ENCODE assay signal across 1 cellular context in genomic region chr7:101108330-101108857, GRCh38.
TF ChIP-seq lines count a peak whose summit lies in the region.

No MANE protein-coding gene starts in this region.

TF ChIP-seq in HepG2, 621 proteins besides CTCF, POLR2A, EP300 and RAD21 (continued from another document and continues in another):
- TF ChIP-seq CEBPZ (IDR thresholded peaks at IDR 0.05; ENCODE audit: low read length) (no peak), ELF4 (CRISPR knock-in tag; IDR thresholded peaks at IDR 0.05; ENCODE audit: borderline replicate concordance) (no peak), FOXA3 (CRISPR knock-in tag; IDR thresholded peaks at IDR 0.05) (no peak), FUBP1 (CRISPR knock-in tag; IDR thresholded peaks at IDR 0.05; ENCODE audit: borderline replicate concordance) (no peak), SIX4 (CRISPR knock-in tag; IDR thresholded peaks at IDR 0.05) (no peak), ZNF672 (CRISPR knock-in tag; IDR thresholded peaks at IDR 0.05) (no peak), HOXD1 (CRISPR knock-in tag; IDR thresholded peaks at IDR 0.05) (no peak), RBM39 (IDR thresholded peaks at IDR 0.05; ENCODE audit: low read depth, low read length, poor library complexity, severe bottlenecking) (no peak), ATF7-NPFF (CRISPR knock-in tag; IDR thresholded peaks at IDR 0.05; ENCODE audit: low read depth) (no peak), PBX2 (CRISPR knock-in tag; IDR thresholded peaks at IDR 0.05) (no peak), ZNF777 (CRISPR knock-in tag; IDR thresholded peaks at IDR 0.05) (no peak), ZNF605 (CRISPR knock-in tag; IDR thresholded peaks at IDR 0.05) (0 out of 2 replicates have a peak, but pooled peaks have one; percentile 56), MLX (CRISPR knock-in tag; IDR thresholded peaks at IDR 0.05) (no peak), ZNF382 (CRISPR knock-in tag; IDR thresholded peaks at IDR 0.05; ENCODE audit: borderline replicate concordance) (no peak), POLR2AphosphoS5 (IDR thresholded peaks at IDR 0.05; ENCODE audit: low read depth, low read length) (no peak), RFXAP (CRISPR knock-in tag; IDR thresholded peaks at IDR 0.05; ENCODE audit: borderline replicate concordance) (no peak), MZF1 (CRISPR knock-in tag; IDR thresholded peaks at IDR 0.05; ENCODE audit: borderline replicate concordance) (no peak), ZFP37 (CRISPR knock-in tag; IDR thresholded peaks at IDR 0.05; ENCODE audit: borderline replicate concordance) (0 out of 2 replicates have a peak, but pooled peaks have one; percentile 10), MXD3 (CRISPR knock-in tag; IDR thresholded peaks at IDR 0.05) (no peak), ZNF547 (CRISPR knock-in tag; IDR thresholded peaks at IDR 0.05) (no peak), ZNF251 (CRISPR knock-in tag; IDR thresholded peaks at IDR 0.05) (no peak), ZNF441 (CRISPR knock-in tag; IDR thresholded peaks at IDR 0.05; ENCODE audit: borderline replicate concordance) (peak; percentile 57; the same call in 1 of the 2 replicates), NFKB2 (CRISPR knock-in tag; IDR thresholded peaks at IDR 0.05; ENCODE audit: borderline replicate concordance) (no peak), HMGA1 (CRISPR knock-in tag; conservative IDR thresholded peaks at IDR 0.05) (no peak), GZF1 (CRISPR knock-in tag; IDR thresholded peaks at IDR 0.05) (no peak), ZKSCAN5 (CRISPR knock-in tag; IDR thresholded peaks at IDR 0.05) (no peak), ATRX (CRISPR knock-in tag; IDR thresholded peaks at IDR 0.05; ENCODE audit: borderline replicate concordance) (no peak), ZFYVE20 (CRISPR knock-in tag; IDR thresholded peaks at IDR 0.05; ENCODE audit: borderline replicate concordance, low read depth) (no peak), FOXP4 (CRISPR knock-in tag; IDR thresholded peaks at IDR 0.05) (peak; percentile 75), HDAC6 (IDR thresholded peaks at IDR 0.05; ENCODE audit: low read depth, low read length) (no peak), GLMP (CRISPR knock-in tag; IDR thresholded peaks at IDR 0.05; ENCODE audit: borderline replicate concordance) (no peak), ZNF670 (CRISPR knock-in tag; IDR thresholded peaks at IDR 0.05; ENCODE audit: borderline replicate concordance) (no peak), JUNB (CRISPR knock-in tag; IDR thresholded peaks at IDR 0.05; ENCODE audit: borderline replicate concordance) (no peak), ZNF879 (CRISPR knock-in tag; IDR thresholded peaks at IDR 0.05) (no peak), ZNF180 (CRISPR knock-in tag; IDR thresholded peaks at IDR 0.05; ENCODE audit: borderline replicate concordance, low read depth) (no peak), HDAC2 (CRISPR knock-in tag; IDR thresholded peaks at IDR 0.05) (peak; percentile 65; the same call in 1 of the 2 replicates), MYC (CRISPR knock-in tag; IDR thresholded peaks at IDR 0.05; ENCODE audit: borderline replicate concordance) (peak; percentile 58; the same call in 1 of the 2 replicates), ZNF329 (CRISPR knock-in tag; IDR thresholded peaks at IDR 0.05; ENCODE audit: low read depth) (no peak), TIGD3 (CRISPR knock-in tag; IDR thresholded peaks at IDR 0.05; ENCODE audit: borderline replicate concordance) (no peak), ZNF776 (CRISPR knock-in tag; IDR thresholded peaks at IDR 0.05) (no peak), HCFC1 (IDR thresholded peaks at IDR 0.05; ENCODE audit: low read depth, low read length) (no peak), IKZF4 (CRISPR knock-in tag; IDR thresholded peaks at IDR 0.05; ENCODE audit: borderline replicate concordance, low read depth, not compliant biosample characterization) (no peak), RNF219 (CRISPR knock-in tag; IDR thresholded peaks at IDR 0.05) (no peak), IRF2 (CRISPR knock-in tag; IDR thresholded peaks at IDR 0.05) (no peak), SP5 (CRISPR knock-in tag; IDR thresholded peaks at IDR 0.05; ENCODE audit: borderline replicate concordance, low read depth) (peak; percentile 80), BHLHE40 (IDR thresholded peaks at IDR 0.05; ENCODE audit: low read length) (no peak), ZNF790 (CRISPR knock-in tag; IDR thresholded peaks at IDR 0.05; ENCODE audit: borderline replicate concordance) (no peak), E2F1 (CRISPR knock-in tag; IDR thresholded peaks at IDR 0.05) (no peak), ZNF607 (CRISPR knock-in tag; IDR thresholded peaks at IDR 0.05; ENCODE audit: borderline replicate concordance) (no peak; the same call in 1 of the 2 replicates), ATF2 (CRISPR knock-in tag; IDR thresholded peaks at IDR 0.05) (no peak)
